In genomic region chr6:35757461-35758123, GRCh38 we compare ENCODE assay signal across 8 cellular contexts. TPM values are rescaled to one million over a fixed set of nuclear protein-coding genes. Genes with fewer than 3 reads are reported as not detected.
A peak's percentile ranks its signal among the peaks of the same experiment; 100 is the strongest.
DNase-seq lines count a peak whose midpoint lies in the region; ATAC-seq and TF ChIP-seq lines count a peak whose summit lies in the region.

No MANE protein-coding gene starts in this region.

- no peak for TF ChIP-seq POLR2A in transverse colon (IDR thresholded peaks at IDR 0.05)

- intact Hi-C loops in heart right ventricle (cut with DNase I), result loop anchor here in 2 of 10 donors (5.0 to 10.0 kb wide), 2 partner anchors 235 to 337 kb away; no protein-coding TSS in a partner anchor
- intact Hi-C loops in Right ventricle myocardium inferior (cut with DNase I), result no loop called here
- intact Hi-C loops in transverse colon (cut with DNase I; ENCODE audit: low total_unique reads), result no loop called here

- no peak overlapping the region for H3K4me3 Mint-ChIP-seq in endodermal cell

- WGBS in heart right ventricle, 2 donors, result 40 to 44% methylated on average over 10 of the region's 10 CpGs
- WGBS in endodermal cell (ENCODE audit: insufficient coverage in 1 of 2, insufficient read length in 1 of 2), 2 experiments, result 49 to 57% methylated on average over 9 to 10 of the region's 10 CpGs
- WGBS in transverse colon (ENCODE audit: low coverage in 1 of 2), 2 donors, result 48 to 65% methylated on average over 3 to 10 of the region's 10 CpGs

- no peaks in the 10 kb centered on the region for H3K27me3 Mint-ChIP-seq in endodermal cell (ENCODE audit: insufficient read depth)

- H3K9me3 ChIP-seq in heart right ventricle (no peaks in the 10 kb centered on the region), endodermal cell (ENCODE audit: control insufficient read depth, low read length) (no peaks in the 10 kb centered on the region), transverse colon (no peaks in the 10 kb centered on the region)

- H3K27ac ChIP-seq in heart right ventricle, result no peak overlapping the region
- H3K27ac ChIP-seq in endodermal cell (ENCODE audit: low read depth, low read length), result no peak overlapping the region
- H3K27ac ChIP-seq in transverse colon, result no peak overlapping the region

- H3K36me3 ChIP-seq in heart right ventricle (no peaks in the 10 kb centered on the region), endodermal cell (ENCODE audit: control insufficient read depth, insufficient read depth, low read length) (no peaks in the 10 kb centered on the region), transverse colon (no peaks in the 10 kb centered on the region)

- in situ Hi-C loops in transverse colon (cut with MboI; ENCODE audit: low pct_ligation_motif_present in 1 of 4, low pct_unique_long_range_greater_than_20kb in 1 of 4, low sequenced_read_pairs in 3 of 4), result no loop called here

- H3K4me1 ChIP-seq in heart right ventricle (no peaks in the 10 kb centered on the region), endodermal cell (ENCODE audit: control insufficient read depth, insufficient read depth, low read length) (no peaks in the 10 kb centered on the region), transverse colon (no peaks in the 10 kb centered on the region)

- no peak overlapping the region for H3K9ac ChIP-seq in endodermal cell (ENCODE audit: extremely low read depth, low read length, poor library complexity, severe bottlenecking)

- no peak overlapping the region for H3K27ac Mint-ChIP-seq in endodermal cell

- H3K4me3 ChIP-seq in heart right ventricle, result no peak overlapping the region
- no peak overlapping the region for H3K4me3 ChIP-seq in endodermal cell (ENCODE audit: low read length)
- H3K4me3 ChIP-seq in transverse colon, result no peak overlapping the region

- peaks cover 0 to 43% (median 28%) of the 10 kb centered on the region in 7 donors for H3K27me3 ChIP-seq in heart right ventricle
- H3K27me3 ChIP-seq in endodermal cell (ENCODE audit: control insufficient read depth, insufficient read depth, low read length, poor library complexity, severe bottlenecking), result no peaks in the 10 kb centered on the region
- H3K27me3 ChIP-seq in transverse colon, result peaks cover 37% of the 10 kb centered on the region

- H3K36me3 Mint-ChIP-seq in endodermal cell (ENCODE audit: low read depth), result no peaks in the 10 kb centered on the region

- no peaks in the 10 kb centered on the region for H3K9me3 Mint-ChIP-seq in endodermal cell

- no peak for TF ChIP-seq EP300 in transverse colon (IDR thresholded peaks at IDR 0.05; ENCODE audit: low read depth)

- TF ChIP-seq CTCF in heart right ventricle (IDR thresholded peaks at IDR 0.05) (peak in 6 of 9 donors; percentile 23 to 41 (median 32)), endodermal cell (conservative IDR thresholded peaks at IDR 0.05) (peak; percentile 79), transverse colon (IDR thresholded peaks at IDR 0.05) (no peak)

- DNase-seq in heart right ventricle, result no peak
- no peak for DNase-seq in Right ventricle myocardium inferior (ENCODE audit: missing footprints)
- peak; percentile 18 to 63 for DNase-seq in NCI-H526 (lab: John Stamatoyannopoulos, UW)
- DNase-seq in endodermal cell, result peak; percentile 86
- DNase-seq in stromal cell of bone marrow (ENCODE audit: low read depth), result peak; percentile 13
- DNase-seq in medulla oblongata (ENCODE audit: extremely low spot score), result no peak
- DNase-seq in transverse colon, result no peak

- ATAC-seq in heart right ventricle (no peak), Right ventricle myocardium inferior (no peak), HG02623 (IDR thresholded peaks at IDR 0.05; ENCODE audit: unreplicated experiment) (no peak)

- H3K4me1 Mint-ChIP-seq in endodermal cell, result peaks cover 2% of the 10 kb centered on the region

RNA-seq across cellular contexts. Expression of gene CLPSL2, which starts 18.8 kb away (rescaled TPM):
- total RNA-seq in heart right ventricle (not detected), Right ventricle myocardium inferior (not detected), endodermal cell (1 to 10 TPM; 1.1 to 2.1 TPM), transverse colon (not detected)
- not detected for polyA plus RNA-seq in heart right ventricle
- 1.1 TPM for polyA plus RNA-seq in endodermal cell (2013, experiment 1 of 2)
- polyA plus RNA-seq in endodermal cell (2013, experiment 2 of 2), result 0.95 TPM

RNA-seq across cellular contexts. Expression of gene ARMC12, which starts 20.8 kb away (rescaled TPM):
- total RNA-seq in heart right ventricle, result under 1 TPM in 4 of 10 donors, not detected in 6; 0.20 to 0.37 (median 0.24) TPM
- under 1 TPM; 0.16 to 0.95 TPM for polyA plus RNA-seq in heart right ventricle
- total RNA-seq in Right ventricle myocardium inferior, result not detected
- total RNA-seq in endodermal cell, result under 1 TPM; 0.57 to 0.93 TPM
- polyA plus RNA-seq in endodermal cell (2013, experiment 1 of 2), result 2.4 TPM
- 1.8 TPM for polyA plus RNA-seq in endodermal cell (2013, experiment 2 of 2)
- 1 to 10 TPM in 1 of 4 donors, under 1 TPM in 1, not detected in 2; 0.68 to 1.5 TPM for total RNA-seq in transverse colon

RNA-seq across cellular contexts. Expression of gene CLPSL1, which starts 23.2 kb away (rescaled TPM):
- total RNA-seq in heart right ventricle (not detected), Right ventricle myocardium inferior (not detected), endodermal cell (not detected), transverse colon (not detected)
- polyA plus RNA-seq in heart right ventricle, result not detected
- not detected for polyA plus RNA-seq in endodermal cell (2013, experiment 1 of 2)
- not detected for polyA plus RNA-seq in endodermal cell (2013, experiment 2 of 2)

RNA-seq across cellular contexts. Expression of gene CLPS, which starts 39.5 kb away (rescaled TPM):
- 1 to 10 TPM in 7 of 10 donors, not detected in 3; 1.9 to 4.2 (median 3.3) TPM for total RNA-seq in heart right ventricle
- polyA plus RNA-seq in heart right ventricle, result under 1 TPM in 1 of 2 donors, not detected in 1; 0.81 TPM
- not detected for total RNA-seq in Right ventricle myocardium inferior
- total RNA-seq in endodermal cell, result not detected
- not detected for polyA plus RNA-seq in endodermal cell (2013, experiment 1 of 2)
- polyA plus RNA-seq in endodermal cell (2013, experiment 2 of 2), result not detected
- not detected for total RNA-seq in transverse colon

RNA-seq across cellular contexts. Expression of gene LHFPL5, which starts 47.6 kb away (rescaled TPM):
- not detected for total RNA-seq in heart right ventricle
- not detected for polyA plus RNA-seq in heart right ventricle
- total RNA-seq in Right ventricle myocardium inferior, result not detected
- total RNA-seq in endodermal cell, result not detected
- polyA plus RNA-seq in endodermal cell (2013, experiment 1 of 2), result 0.11 TPM
- not detected for polyA plus RNA-seq in endodermal cell (2013, experiment 2 of 2)
- total RNA-seq in transverse colon, result not detected

Comparison
In these comparisons a context has a peak if more than half of its experiments do, and no peak if none do; other contexts are left out.
1. DNase-seq: peak in NCI-H526 (2 of 2), endodermal cell (single experiment) and stromal cell of bone marrow (single experiment); none in heart right ventricle (0 of 2), Right ventricle myocardium inferior (single experiment), medulla oblongata (single experiment) and transverse colon (single experiment).
2. CTCF ChIP-seq: peak in heart right ventricle (6 of 9) and endodermal cell (single experiment); none in transverse colon (0 of 5).